Comparison of ENCODE assay signal across 14 cellular contexts in the genomic region with DNA sequence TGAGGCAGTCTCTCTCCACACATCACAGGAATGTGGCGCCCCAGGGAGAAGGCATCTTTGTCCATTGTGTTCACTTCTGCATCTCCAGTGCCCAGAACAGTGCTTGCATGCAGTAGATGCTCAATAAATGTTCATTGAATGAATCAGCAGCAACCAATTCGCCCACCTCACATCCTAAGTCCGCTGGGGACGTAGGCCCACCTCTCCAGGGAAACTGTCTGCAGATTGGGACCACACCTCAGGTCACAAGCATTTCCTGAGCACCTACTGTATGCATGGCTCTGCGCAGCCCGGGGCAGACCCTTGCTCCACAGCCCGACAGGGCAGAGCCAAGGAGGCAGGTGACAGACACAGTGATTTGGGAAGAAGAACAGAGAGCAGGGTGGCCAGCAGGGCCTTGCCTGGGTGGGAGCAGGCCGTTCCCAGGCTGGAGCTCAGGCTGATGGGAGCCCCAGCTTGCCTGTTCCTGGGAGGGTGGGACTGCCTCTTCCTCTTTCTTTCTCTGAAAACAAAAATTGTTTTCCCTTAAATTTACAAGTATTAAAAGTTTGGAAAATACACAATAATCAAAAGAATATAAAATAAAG. TPM values are rescaled to one million over a fixed set of nuclear protein-coding genes. Genes with fewer than 3 reads are reported as not detected.
DNase-seq lines count a peak whose midpoint lies in the region; ATAC-seq, FAIRE-seq and TF ChIP-seq lines count a peak whose summit lies in the region.
"Had no signal": no experiment of that assay in that cellular context is flagged by ENCODE, and none has a peak within 500 bp of the region (broad histone marks: within the 10 kb centered on the region; RNA-seq: fewer than 3 reads in every experiment).

No MANE protein-coding gene starts in this region.

- H3K27ac ChIP-seq in KOPT-K1 (ENCODE audit: low read depth, low read length, poor library complexity, severe bottlenecking), result peak overlapping the region; percentile 64
- peak overlapping the region; percentile 22 to 27 for H3K27ac ChIP-seq in small intestine (ENCODE audit: low read depth in 1 of 2, low read length in 1 of 2)
- no peak overlapping the region for H3K27ac ChIP-seq in foreskin keratinocyte
- H3K27ac ChIP-seq: vagina had no signal

- H3K27me3 ChIP-seq in small intestine (ENCODE audit: control insufficient read depth in 2 of 2, insufficient read depth in 2 of 2, low read length in 2 of 2), result no peaks in the 10 kb centered on the region
- no peaks in the 10 kb centered on the region for H3K27me3 ChIP-seq in foreskin keratinocyte
- H3K27me3 ChIP-seq: MG63, vagina had no signal

- no peak overlapping the region for H3K4me3 ChIP-seq in small intestine (ENCODE audit: low read depth in 1 of 2, low read length in 2 of 2)
- H3K4me3 ChIP-seq: MG63, vagina had no signal

- peaks cover 98% of the 10 kb centered on the region for H3K36me3 Mint-ChIP-seq in activated T-cell treated with anti-CD3 and anti-CD28 coated beads, Interleukin-2, amount 50 U/mL, for 24 hours (ENCODE audit: low read depth)
- peaks cover 82% of the 10 kb centered on the region for H3K36me3 Mint-ChIP-seq in activated naive CD8-positive, alpha-beta T cell treated with anti-CD3 and anti-CD28 coated beads for 36 hours

- peaks cover 97% of the 10 kb centered on the region for H3K4me1 Mint-ChIP-seq in activated T-cell treated with anti-CD3 and anti-CD28 coated beads, Interleukin-2, amount 50 U/mL, for 24 hours (ENCODE audit: low read depth)
- peaks cover 87% of the 10 kb centered on the region for H3K4me1 Mint-ChIP-seq in activated naive CD8-positive, alpha-beta T cell treated with anti-CD3 and anti-CD28 coated beads for 36 hours

- H3K9me3 ChIP-seq in KOPT-K1 (ENCODE audit: insufficient read depth, low read length, poor library complexity, severe bottlenecking) (no peaks in the 10 kb centered on the region), small intestine (ENCODE audit: control insufficient read depth, low read depth) (no peaks in the 10 kb centered on the region)
- H3K9me3 ChIP-seq: MG63, vagina had no signal

- peak overlapping the region; percentile 97 for H3K4me3 Mint-ChIP-seq in activated T-cell treated with anti-CD3 and anti-CD28 coated beads, Interleukin-2, amount 50 U/mL, for 24 hours
- peak overlapping the region; percentile 91 for H3K4me3 Mint-ChIP-seq in activated naive CD8-positive, alpha-beta T cell treated with anti-CD3 and anti-CD28 coated beads for 36 hours

- FAIRE-seq in small intestine (lab: Jason Lieb, UNC), result no peak

- no peak for DNase-seq in activated T-cell treated with anti-CD3 and anti-CD28 coated beads, Interleukin-2, amount 50 U/mL, for 24 hours
- no peak for DNase-seq in activated T-cell treated with anti-CD3 and anti-CD28 coated beads, Interleukin-2, amount 50 U/mL, for 48 hours
- DNase-seq in activated naive CD8-positive, alpha-beta T cell treated with anti-CD3 and anti-CD28 coated beads for 36 hours, result no peak
- DNase-seq in small intestine (no peak), foreskin keratinocyte (no peak), left lobe of liver (ENCODE audit: low spot score) (no peak)
- DNase-seq: left colon, MG63, NCI-H146 had no signal

- 69 to 83% (median 79%) methylated on average over 8 of the region's 8 CpGs for WGBS in small intestine, 3 donors

- peak overlapping the region; percentile 97 for H3K27ac Mint-ChIP-seq in activated T-cell treated with anti-CD3 and anti-CD28 coated beads, Interleukin-2, amount 50 U/mL, for 24 hours
- H3K27ac Mint-ChIP-seq in activated naive CD8-positive, alpha-beta T cell treated with anti-CD3 and anti-CD28 coated beads for 36 hours, result peak overlapping the region; percentile 98

- H3K9me3 Mint-ChIP-seq in activated T-cell treated with anti-CD3 and anti-CD28 coated beads, Interleukin-2, amount 50 U/mL, for 24 hours, result no peaks in the 10 kb centered on the region
- H3K9me3 Mint-ChIP-seq in activated naive CD8-positive, alpha-beta T cell treated with anti-CD3 and anti-CD28 coated beads for 36 hours, result peaks cover 1% of the 10 kb centered on the region

- TF ChIP-seq CTCF in foreskin keratinocyte (conservative IDR thresholded peaks at IDR 0.05), result no peak

- ATAC-seq in GM19395 (IDR thresholded peaks at IDR 0.05; ENCODE audit: unreplicated experiment) (no peak), foreskin keratinocyte (no peak), left lobe of liver (no peak)

- no peaks in the 10 kb centered on the region for H3K27me3 Mint-ChIP-seq in activated T-cell treated with anti-CD3 and anti-CD28 coated beads, Interleukin-2, amount 50 U/mL, for 24 hours
- H3K27me3 Mint-ChIP-seq in activated naive CD8-positive, alpha-beta T cell treated with anti-CD3 and anti-CD28 coated beads for 36 hours, result peaks cover 3% of the 10 kb centered on the region

- H3K4me1 ChIP-seq in small intestine (ENCODE audit: control insufficient read depth in 2 of 2, insufficient read depth in 1 of 2, low read depth in 1 of 2, low read length in 1 of 2) (no peaks in the 10 kb centered on the region), foreskin keratinocyte (peaks cover 26% of the 10 kb centered on the region)
- H3K4me1 ChIP-seq: vagina had no signal

- H3K36me3 ChIP-seq in KOPT-K1 (ENCODE audit: insufficient read depth, low read length) (peaks cover 29% of the 10 kb centered on the region; the same call in 1 of the 2 replicates), small intestine (ENCODE audit: control insufficient read depth in 2 of 2, insufficient read depth in 2 of 2, low read length in 2 of 2) (no peaks in the 10 kb centered on the region)
- H3K36me3 ChIP-seq: MG63, vagina had no signal

RNA-seq across cellular contexts. Expression of gene RUNX3, which starts 25.8 kb away (rescaled TPM):
- 100 to 1,000 TPM; 144 TPM for total RNA-seq in activated naive CD8-positive, alpha-beta T cell treated with anti-CD3 and anti-CD28 coated beads for 36 hours
- polyA plus RNA-seq in small intestine (1 to 10 TPM; 1.1 to 5.4 (median 2.2) TPM), foreskin keratinocyte (0.11 TPM in 1 of 2 replicates, not detected in the other)
- total RNA-seq in foreskin keratinocyte (0.10 TPM in 1 of 2 replicates, not detected in the other), left lobe of liver (0.86 TPM)
- total RNA-seq: cerebellum, fibroblast of villous mesenchyme had no signal

Comparison
In these comparisons a context has a peak if more than half of its experiments do, and no peak if none do; other contexts are left out.
1. RNA of gene RUNX3, which starts 25.8 kb away (total RNA-seq): 144 TPM in activated naive CD8-positive, alpha-beta T cell treated with anti-CD3 and anti-CD28 coated beads for 36 hours; 0.86 TPM in left lobe of liver (single experiment) and 0.10 TPM in foreskin keratinocyte; every median in the first group is over 10 times any median in the second.